In genomic region chr13:84686458-84686857, GRCh38 we compare ENCODE assay signal across 17 cellular contexts.
"Had no signal": no experiment of that assay in that cellular context is flagged by ENCODE, and none has a peak within 500 bp of the region (broad histone marks: within the 10 kb centered on the region; RNA-seq: fewer than 3 reads in every experiment).

No MANE protein-coding gene starts in this region.

- H3K4me3 ChIP-seq: coronary artery, dorsolateral prefrontal cortex, esophagus muscularis mucosa, gastroesophageal sphincter, heart left ventricle, hepatocyte, left lung, lower lobe of right lung, mucosa of descending colon had no signal

- DNase-seq: dermis blood vessel endothelial cell; dorsolateral prefrontal cortex; effector CD4-positive, alpha-beta T cell; effector memory CD4-positive, alpha-beta T cell; foreskin keratinocyte; heart left ventricle; hypothalamus; left cardiac atrium; left lung; lower lobe of right lung; mesenchymal stem cell; mucosa of descending colon had no signal

- H3K36me3 ChIP-seq: esophagus muscularis mucosa, gastroesophageal sphincter, heart left ventricle, left lung, lower lobe of right lung had no signal

- H3K27ac ChIP-seq: coronary artery, dorsolateral prefrontal cortex, esophagus muscularis mucosa, foreskin keratinocyte, gastroesophageal sphincter, heart left ventricle, hepatocyte, left lung, lower lobe of right lung had no signal

- H3K4me1 ChIP-seq: foreskin keratinocyte, left lung, lower lobe of right lung had no signal

- H3K27ac Mint-ChIP-seq: mesothelial cell of epicardium had no signal

- H3K27me3 ChIP-seq: esophagus muscularis mucosa, foreskin keratinocyte, gastroesophageal sphincter, heart left ventricle, hepatocyte, left lung had no signal

- ATAC-seq: foreskin keratinocyte, gastroesophageal sphincter, heart left ventricle, left cardiac atrium, mucosa of descending colon had no signal

- H3K9me3 ChIP-seq: esophagus muscularis mucosa, gastroesophageal sphincter, heart left ventricle, left lung, lower lobe of right lung, mucosa of descending colon had no signal

- H3K4me3 Mint-ChIP-seq: mesothelial cell of epicardium had no signal

- H3K36me3 Mint-ChIP-seq: mesothelial cell of epicardium had no signal
